Comparison of ENCODE assay signal across 23 cellular contexts in the genomic region with DNA sequence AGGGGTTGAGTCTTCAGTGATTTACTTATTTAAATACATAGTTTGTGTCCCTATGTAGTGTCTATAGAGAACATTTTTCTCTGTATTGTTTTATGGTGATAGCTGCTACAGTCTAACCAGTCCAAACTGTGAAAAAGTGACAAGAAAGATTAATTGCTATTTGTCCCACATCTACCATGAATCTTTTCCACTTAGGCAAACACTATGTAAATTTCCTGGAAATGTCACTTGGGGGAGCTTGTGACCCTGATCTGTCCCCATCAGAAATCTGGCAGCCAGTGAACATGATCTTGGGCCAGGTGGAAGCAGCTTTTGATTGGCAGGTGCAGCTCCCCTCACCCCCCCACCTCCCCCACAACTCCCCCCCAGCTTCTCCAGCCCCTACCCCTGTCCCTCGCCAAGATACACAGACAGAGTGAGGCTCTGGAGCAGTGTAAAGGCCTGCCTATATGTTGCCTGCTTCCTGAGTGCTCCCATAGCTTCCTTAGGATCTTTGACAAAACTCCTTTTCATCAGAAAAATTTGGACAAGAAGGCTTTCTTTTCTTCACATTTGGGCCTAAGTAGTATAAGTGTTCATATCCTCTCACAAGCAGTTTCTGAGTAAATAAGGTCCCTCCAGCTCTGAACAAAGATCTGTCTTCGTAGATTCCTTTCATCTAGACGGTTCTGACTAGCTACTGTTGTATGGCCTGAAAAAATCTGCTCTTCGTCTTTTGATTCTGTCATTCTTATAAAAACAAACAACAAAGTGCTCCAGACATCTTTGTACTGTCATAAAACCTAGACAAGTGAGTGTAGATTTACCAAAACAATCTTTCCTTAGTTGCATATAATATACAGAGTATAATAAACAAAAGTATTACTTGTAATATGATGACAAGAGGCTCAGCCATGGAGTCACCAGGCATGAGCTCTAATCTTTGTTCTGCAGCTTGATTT. TPM values are rescaled to one million over a fixed set of nuclear protein-coding genes. Genes with fewer than 3 reads are reported as not detected.
A peak's percentile ranks its signal among the peaks of the same experiment; 100 is the strongest.
DNase-seq lines count a peak whose midpoint lies in the region; ATAC-seq and TF ChIP-seq lines count a peak whose summit lies in the region.
"Had no signal": no experiment of that assay in that cellular context is flagged by ENCODE, and none has a peak within 500 bp of the region (broad histone marks: within the 10 kb centered on the region; RNA-seq: fewer than 3 reads in every experiment).

No MANE protein-coding gene starts in this region.

- peak; percentile 14 to 32 for DNase-seq in NCI-H526 (lab: John Stamatoyannopoulos, UW)
- no peak for DNase-seq in NCI-H526 treated with DMSO at 0.1 percent for 48 hours (lab: John Stamatoyannopoulos, UW)
- no peak for DNase-seq in SK-N-MC (ENCODE audit: low read depth, low spot score)
- no peak for DNase-seq in hepatocyte (ENCODE audit: low spot score)
- DNase-seq in NCI-H1105 treated with DMSO at 0.1 percent for 48 hours (lab: John Stamatoyannopoulos, UW) = no peak
- DNase-seq in stimulated activated CD4-positive, alpha-beta T cell treated with anti-CD3 and anti-CD28 coated beads, Interleukin-12 subunit alpha, Interleukin-12 subunit beta, amount 100 ng/mL, for 4 hours = no peak
- DNase-seq: 8988T; CD8-positive, alpha-beta memory T cell; DMS 273 treated with DMSO at 0.1 percent for 48 hours; GF-D8; Karpas-422; MG63; NCI-H1092; NCI-H1694; NCI-H2107; NCI-H748 treated with DMSO at 0.1 percent for 48 hours had no signal

- H3K9me3 ChIP-seq in SK-N-MC (ENCODE audit: low read depth, low read length) (no peaks in the 10 kb centered on the region), hepatocyte (ENCODE audit: low read depth) (no peaks in the 10 kb centered on the region), parathyroid adenoma (ENCODE audit: control insufficient read depth, low read length) (no peaks in the 10 kb centered on the region)
- H3K9me3 ChIP-seq: BLaER1, MG63 had no signal

- H3K9me2 ChIP-seq in hepatocyte (replicated peaks; ENCODE audit: insufficient read depth) = no peaks in the 10 kb centered on the region

- H3K9ac ChIP-seq in SK-N-MC (ENCODE audit: insufficient read length) (no peak overlapping the region), parathyroid adenoma (no peak overlapping the region)
- H3K9ac ChIP-seq: BLaER1 had no signal

- no peaks in the 10 kb centered on the region for H3K36me3 ChIP-seq in SK-N-MC (ENCODE audit: insufficient read depth, low read length)
- no peaks in the 10 kb centered on the region for H3K36me3 ChIP-seq in hepatocyte (replicated peaks; ENCODE audit: insufficient read depth, low read depth)
- H3K36me3 ChIP-seq in parathyroid adenoma (ENCODE audit: control insufficient read depth, insufficient read depth, low read length) = no peaks in the 10 kb centered on the region
- H3K36me3 ChIP-seq: BLaER1, MG63 had no signal

- H3K4me2 ChIP-seq in hepatocyte (peak overlapping the region; percentile 8), parathyroid adenoma (ENCODE audit: low read length) (no peak overlapping the region)
- H3K4me2 ChIP-seq: BLaER1 had no signal

- H2AFZ ChIP-seq in hepatocyte (peak overlapping the region; percentile 53), parathyroid adenoma (peak overlapping the region; percentile 23)

- H4K20me1 ChIP-seq in hepatocyte (ENCODE audit: insufficient read depth, poor library complexity, severe bottlenecking) = no peaks in the 10 kb centered on the region
- H4K20me1 ChIP-seq: BLaER1 had no signal

- H3K4me1 ChIP-seq in hepatocyte (ENCODE audit: insufficient read depth) (peaks cover 8% of the 10 kb centered on the region), parathyroid adenoma (no peaks in the 10 kb centered on the region)
- H3K4me1 ChIP-seq: BLaER1 had no signal

- H3K27ac ChIP-seq in SK-N-MC (0 out of 2 replicates have a peak overlapping the region, but pooled peaks have one; percentile 39), hepatocyte (peak overlapping the region; percentile 74), parathyroid adenoma (no peak overlapping the region)
- H3K27ac ChIP-seq: BLaER1 had no signal

- H3K27me3 ChIP-seq in hepatocyte (no peaks in the 10 kb centered on the region), parathyroid adenoma (ENCODE audit: control insufficient read depth, insufficient read depth, low read length) (no peaks in the 10 kb centered on the region)
- H3K27me3 ChIP-seq: BLaER1, MG63 had no signal

- ATAC-seq in GM21423 (IDR thresholded peaks at IDR 0.05; ENCODE audit: unreplicated experiment) = no peak
- ATAC-seq: Panc1, Right ventricle myocardium inferior had no signal

- H3K79me2 ChIP-seq in hepatocyte (no peaks in the 10 kb centered on the region), parathyroid adenoma (no peaks in the 10 kb centered on the region)

- H3K4me3 ChIP-seq in SK-N-MC (no peak overlapping the region), hepatocyte (no peak overlapping the region), parathyroid adenoma (ENCODE audit: low read depth, low read length) (no peak overlapping the region)
- H3K4me3 ChIP-seq: BLaER1, MG63 had no signal

- WGBS in hepatocyte (ENCODE audit: low lambda C conversion rate, missing lambda C conversion rate) = 38% methylated on average over 4 of the region's 4 CpGs

- TF ChIP-seq CTCF in hepatocyte (IDR thresholded peaks at IDR 0.05; ENCODE audit: poor library complexity) (no peak), parathyroid adenoma (IDR thresholded peaks at IDR 0.05) (no peak)

RNA-seq across cellular contexts. Expression of gene SLC13A1, which starts 31.6 kb away (rescaled TPM):
- total RNA-seq in hepatocyte = 0.07 and 0.28 TPM in 2 replicates
- not detected in 2 replicates for polyA plus RNA-seq in hepatocyte
- total RNA-seq: CD8-positive, alpha-beta memory T cell; H4; HT-29; Right ventricle myocardium inferior had no signal
- polyA plus RNA-seq: CD8-positive, alpha-beta memory T cell had no signal

Comparison
In these comparisons a context has a peak if more than half of its experiments do, and no peak if none do; other contexts are left out.
1. DNase-seq: peak in NCI-H526 (2 of 2); none in NCI-H526 treated with DMSO at 0.1 percent for 48 hours (single experiment), SK-N-MC (single experiment), hepatocyte (single experiment), NCI-H1105 treated with DMSO at 0.1 percent for 48 hours (single experiment) and stimulated activated CD4-positive, alpha-beta T cell treated with anti-CD3 and anti-CD28 coated beads, Interleukin-12 subunit alpha, Interleukin-12 subunit beta, amount 100 ng/mL, for 4 hours (single experiment).